Comparison of ENCODE assay signal across 8 cellular contexts in the genomic region with DNA sequence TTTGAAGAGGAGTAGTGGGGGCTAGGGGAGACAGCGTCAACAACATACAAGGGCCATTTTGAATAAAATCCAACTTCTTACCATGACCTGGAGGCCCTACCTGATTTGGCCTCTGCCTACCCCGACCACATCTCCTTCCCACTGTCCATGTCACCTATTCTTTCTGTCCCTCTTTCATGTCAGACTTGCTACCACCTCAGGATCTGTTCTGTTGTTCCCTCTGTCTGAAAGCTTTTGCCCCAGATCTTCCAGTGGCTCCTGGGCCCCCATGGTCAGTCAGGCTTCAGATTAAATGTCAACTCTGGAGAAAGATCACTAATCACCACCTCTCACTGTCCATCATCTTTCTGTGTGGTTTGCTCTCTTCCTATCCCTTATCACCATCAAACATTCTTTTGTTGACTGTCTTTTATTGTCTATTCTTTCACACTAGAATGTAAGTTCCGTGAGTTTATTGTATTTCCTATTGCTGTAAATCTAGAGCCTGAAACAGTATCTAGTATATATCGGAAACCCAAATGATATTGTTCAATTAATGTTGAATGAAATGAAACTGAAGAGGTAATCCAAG. TPM values are rescaled to one million over a fixed set of nuclear protein-coding genes. Genes with fewer than 3 reads are reported as not detected.
DNase-seq lines count a peak whose midpoint lies in the region; ATAC-seq, FAIRE-seq and TF ChIP-seq lines count a peak whose summit lies in the region.

No MANE protein-coding gene starts in this region.

- H3K4me3 ChIP-seq in heart right ventricle (peak overlapping the region in 9 of 10 donors; percentile 81 to 95 (median 90)), GM12878 (no peak overlapping the region), muscle layer of duodenum (ENCODE audit: low read depth in 1 of 2, low read length in 2 of 2) (peak overlapping the region; percentile 80 to 96), upper lobe of left lung (peak overlapping the region in 3 of 4 donors; percentile 71 to 86 (median 84))

- POLR2A ChIA-PET in GM12878 (lab: Charles Lee) = interaction anchor here (3.4 kb wide), 1 partner anchor 29 kb away, joined by 10 read pairs; no protein-coding TSS in a partner anchor

- H3K27me3 ChIP-seq in heart right ventricle = no peaks in the 10 kb centered on the region
- no peaks in the 10 kb centered on the region for H3K27me3 ChIP-seq in GM12878 (replicated peaks in 1 of 2; ENCODE audit: control insufficient read depth in 2 of 2, insufficient read depth in 2 of 2, low read length in 1 of 2)
- no peaks in the 10 kb centered on the region for H3K27me3 ChIP-seq in muscle layer of duodenum (ENCODE audit: low read depth, low read length)
- H3K27me3 ChIP-seq in upper lobe of left lung = no peaks in the 10 kb centered on the region

- DNase-seq in heart right ventricle = no peak
- no peak for DNase-seq in Right ventricle myocardium superior
- no peak for DNase-seq in GM12878 (ENCODE audit: low read depth, low spot score)
- DNase-seq in upper lobe of left lung = no peak
- no peak for DNase-seq in HK-2 (ENCODE audit: unreplicated experiment)
- DNase-seq in hepatic stellate cell (ENCODE audit: low spot score) = no peak

- ATAC-seq in heart right ventricle (no peak), Right ventricle myocardium superior (ENCODE audit: poor library complexity) (no peak), GM12878 (no peak), upper lobe of left lung (ENCODE audit: low FRiP score in 2 of 2) (no peak), GM21723 (IDR thresholded peaks at IDR 0.05; ENCODE audit: unreplicated experiment) (no peak)

- in situ Hi-C loops in GM12878 (cut with MboI) = no loop called here

- SMC1A ChIA-PET in GM12878 (lab: Charles Lee; ENCODE audit: uncharacterized antibody, unreplicated experiment) = interaction anchor here (1.3 to 3.6 kb wide), 3 partner anchors 9 to 21 kb away, joined by 4 to 22 read pairs (median 7); no protein-coding TSS in a partner anchor

- no peak for TF ChIP-seq RAD21 in GM12878 (IDR thresholded peaks at IDR 0.05; ENCODE audit: insufficient read depth, low read depth, low read length)

- WGBS in heart right ventricle, 2 donors = 90 to 95% methylated on average over 4 of the region's 4 CpGs
- 83% methylated on average over 4 of the region's 4 CpGs for WGBS in GM12878 (ENCODE audit: insufficient coverage, insufficient replicate concordance, low lambda C conversion rate, missing lambda C conversion rate)
- 71 to 82% methylated on average over 4 of the region's 4 CpGs for WGBS in upper lobe of left lung, 2 donors

- CTCF ChIA-PET in GM12878 (lab: Yijun Ruan, JAX) = no interaction called here

- peak overlapping the region; percentile 91 for H2AFZ ChIP-seq in GM12878 (ENCODE audit: control insufficient read depth, low read depth, low read length)

- H4K20me1 ChIP-seq in GM12878 (ENCODE audit: control insufficient read depth, insufficient read depth) = no peaks in the 10 kb centered on the region

- H3K9me3 ChIP-seq in heart right ventricle (no peaks in the 10 kb centered on the region), GM12878 (replicated peaks; ENCODE audit: control insufficient read depth, insufficient read depth, low read length) (no peaks in the 10 kb centered on the region; the same call in 2 of the 3 replicates), muscle layer of duodenum (ENCODE audit: control insufficient read depth in 1 of 2, low read length in 2 of 2) (no peaks in the 10 kb centered on the region), upper lobe of left lung (no peaks in the 10 kb centered on the region)

- H3K36me3 ChIP-seq in heart right ventricle = no peaks in the 10 kb centered on the region
- no peaks in the 10 kb centered on the region; a peak in 1 of 4 replicates for H3K36me3 ChIP-seq in GM12878 (ENCODE audit: control insufficient read depth in 2 of 2, insufficient read depth in 2 of 2, low read length in 1 of 2)
- no peaks in the 10 kb centered on the region for H3K36me3 ChIP-seq in muscle layer of duodenum (ENCODE audit: control insufficient read depth in 1 of 2, insufficient read depth in 2 of 2, low read length in 2 of 2)
- H3K36me3 ChIP-seq in upper lobe of left lung = no peaks in the 10 kb centered on the region

- TF ChIP-seq POLR2A in GM12878 (IDR thresholded peaks at IDR 0.05; ENCODE audit: low read depth, low read length) = no peak
- no peak for TF ChIP-seq POLR2A in upper lobe of left lung (IDR thresholded peaks at IDR 0.05)

- H3K27ac ChIP-seq in heart right ventricle = peak overlapping the region in 7 of 10 donors; percentile 91 to 96 (median 95)
- no peak overlapping the region for H3K27ac ChIP-seq in GM12878 (ENCODE audit: control insufficient read depth, insufficient read depth)
- H3K27ac ChIP-seq in muscle layer of duodenum (ENCODE audit: low read length) = peak overlapping the region; percentile 79
- peak overlapping the region in 3 of 4 donors; percentile 92 to 97 (median 94) for H3K27ac ChIP-seq in upper lobe of left lung

- intact Hi-C loops in heart right ventricle (cut with DNase I) (loop anchor here in 3 of 10 donors (1.0 to 5.0 kb wide), 3 partner anchors 30 to 36 kb away; partner anchors contain the start of gene APC (in 2 of the 3)), Right ventricle myocardium superior (cut with DNase I) (no loop called here), GM12878 (cut with micrococcal nuclease; ENCODE audit: unreplicated experiment) (loop anchor here (5.0 kb wide), 2 partner anchors 51 to 271 kb away; partner anchors contain the start of gene DCP2)

- peak overlapping the region; percentile 51; the same call in 1 of the 2 replicates for H3K4me2 ChIP-seq in GM12878 (ENCODE audit: control insufficient read depth, insufficient read depth)

- RAD21 ChIA-PET in GM12878 (lab: Charles Lee; ENCODE audit: unreplicated experiment) = no interaction called here

- no peak for FAIRE-seq in GM12878 (lab: Jason Lieb, UNC)

- BruUV-seq in GM12878 (replicated peaks; lab: Mats Ljungman, UMichigan) = no TSS peak

- peaks cover 20% of the 10 kb centered on the region for H3K79me2 ChIP-seq in GM12878 (ENCODE audit: control insufficient read depth, insufficient read depth, low read length)

- TF ChIP-seq EP300 in GM12878 (IDR thresholded peaks at IDR 0.05; ENCODE audit: borderline replicate concordance in 1 of 2, control insufficient read depth in 1 of 2, low read depth in 2 of 2, low read length in 2 of 2) (no peak), upper lobe of left lung (IDR thresholded peaks at IDR 0.05) (no peak)

- H3K4me1 ChIP-seq in heart right ventricle = peaks cover 4 to 59% (median 32%) of the 10 kb centered on the region in 9 donors
- H3K4me1 ChIP-seq in GM12878 (ENCODE audit: control insufficient read depth, insufficient read depth, low read length) = peaks cover 3% of the 10 kb centered on the region; the same call in 1 of the 2 replicates
- peaks cover 14 to 32% of the 10 kb centered on the region in 2 donors for H3K4me1 ChIP-seq in muscle layer of duodenum (ENCODE audit: control insufficient read depth in 1 of 2, insufficient read depth in 2 of 2, low read length in 2 of 2)
- H3K4me1 ChIP-seq in upper lobe of left lung = peaks cover 19 to 36% (median 36%) of the 10 kb centered on the region in 4 donors

- TF ChIP-seq CTCF in heart right ventricle (IDR thresholded peaks at IDR 0.05) (no peak), GM12878 (IDR thresholded peaks at IDR 0.05 in 2 of 3, conservative IDR thresholded peaks at IDR 0.05 in 1 of 3; ENCODE audit: control insufficient read depth in 2 of 3, extremely low read depth in 1 of 3, insufficient read depth in 1 of 3, low read depth in 3 of 3, low read length in 3 of 3) (no peak), upper lobe of left lung (IDR thresholded peaks at IDR 0.05) (no peak)

- no peak overlapping the region for H3K9ac ChIP-seq in GM12878 (ENCODE audit: control insufficient read depth, insufficient read depth, low read length)

TF ChIP-seq in GM12878, 131 proteins besides CTCF, POLR2A, EP300 and RAD21:
- TF ChIP-seq RFX5 (IDR thresholded peaks at IDR 0.05; ENCODE audit: low read depth, low read length) (no peak), JUND (IDR thresholded peaks at IDR 0.05; ENCODE audit: low read depth, low read length) (no peak), RAD51 (IDR thresholded peaks at IDR 0.05) (no peak)
TF ChIP-seq in GM12878: peak in this region for 0.

RNA-seq across cellular contexts. Expression of gene APC, which starts 31.2 kb away (rescaled TPM):
- 10 to 100 TPM; 28.5 to 47.6 (median 38.4) TPM for total RNA-seq in heart right ventricle
- 1 to 10 TPM; 3.1 to 5.3 TPM for polyA plus RNA-seq in heart right ventricle
- total RNA-seq in Right ventricle myocardium superior = 33.1 TPM
- 114 and 115 TPM in 2 replicates for total RNA-seq in GM12878 (2013; cell fraction: nucleolus; rRNA removed)
- total RNA-seq in GM12878 (2014; rRNA removed) = 22.3 and 24.8 TPM in 2 replicates
- total RNA-seq in GM12878 (2014; rRNA removed; fragmentation: Illumina TruSeq; extraction: Trizol) = 20.9 and 22.6 TPM in 2 replicates
- total RNA-seq in GM12878 (2021) = 22.6 and 23.3 TPM in 2 replicates
- 5.1 TPM for polyA plus RNA-seq in GM12878 (2011; ENCODE audit: low read depth)
- polyA plus RNA-seq in GM12878 (2011; rRNA removed) = 14.4 and 17.3 TPM in 2 replicates
- polyA plus RNA-seq in GM12878 (2011; cell fraction: cytosol; rRNA removed) = 9.0 and 9.7 TPM in 2 replicates
- 26.4 and 31.7 TPM in 2 replicates for polyA plus RNA-seq in GM12878 (2011; cell fraction: nucleus; rRNA removed)
- polyA plus RNA-seq in GM12878 (2012) = 5.0 and 5.3 TPM in 2 replicates
- 12.5 and 14.8 TPM in 2 replicates for polyA plus RNA-seq in GM12878 (2014; fragmentation: Illumina TruSeq; extraction: Trizol)
- polyA plus RNA-seq in GM12878 (2014; fragmentation: Nextera tagmentation; extraction: Ambion mirVana) = 1 to 10 TPM; 3.2 to 7.2 TPM
- 8.6 and 12.2 TPM in 2 replicates for polyA plus RNA-seq in GM12878 (2014; rRNA removed)
- 10 to 100 TPM; 13.3 to 19.6 TPM for polyA plus RNA-seq in GM12878 (2016; fragmentation: Nextera tagmentation; extraction: Ambion mirVana)
- polyA minus RNA-seq in GM12878 (2011; rRNA and poly(A)+ RNA removed) = 37.2 and 48.2 TPM in 2 replicates
- 19.3 and 21.6 TPM in 2 replicates for polyA minus RNA-seq in GM12878 (2011; cell fraction: cytosol; rRNA and poly(A)+ RNA removed)
- polyA minus RNA-seq in GM12878 (2011; cell fraction: nucleus; rRNA and poly(A)+ RNA removed) = 50.3 and 85.1 TPM in 2 replicates
- 10 to 100 TPM; 38.4 to 95.3 (median 71.6) TPM for total RNA-seq in upper lobe of left lung
